8 cellular contexts compared by ENCODE assay signal in genomic region chr15:41022487-41023090, GRCh38.
A peak's percentile ranks its signal among the peaks of the same experiment; 100 is the strongest.
DNase-seq lines count a peak whose midpoint lies in the region; ATAC-seq and TF ChIP-seq lines count a peak whose summit lies in the region.

No MANE protein-coding gene starts in this region.

- RAD21 ChIA-PET in HCT116 (lab: Charles Lee; ENCODE audit: low non-redundant PET in 1 of 2, low total read pairs in 2 of 2, uncharacterized antibody in 2 of 2, unreplicated experiment in 2 of 2): interaction anchor here in 1 of 2 experiments (0.6 to 0.8 kb wide), 2 partner anchors 92 to 117 kb away, joined by 3 to 6 read pairs; no protein-coding TSS in a partner anchor

- CTCF ChIA-PET in Calu3 (lab: Charles Lee): no interaction called here
- CTCF ChIA-PET in HCT116 (lab: Charles Lee): interaction anchor here (0.6 to 2.0 kb wide), 4 partner anchors 70 to 352 kb away, joined by 3 to 9 read pairs (median 4); partner anchors contain the start of gene CHAC1

- intact Hi-C loops in Calu3 (cut with micrococcal nuclease; ENCODE audit: unreplicated experiment): loop anchor here (10.0 kb wide), 1 partner anchor 162 kb away; no protein-coding TSS in a partner anchor
- intact Hi-C loops in HCT116 (cut with micrococcal nuclease): loop anchor here (1.0 to 10.0 kb wide), 3 partner anchors 90 to 162 kb away; no protein-coding TSS in a partner anchor

- ATAC-seq in HCT116 (peak; percentile 90), HG03432 (IDR thresholded peaks at IDR 0.05; ENCODE audit: unreplicated experiment) (no peak), GM19467 (IDR thresholded peaks at IDR 0.05; ENCODE audit: unreplicated experiment) (no peak)

- in situ Hi-C loops in SK-MEL-5 (cut with HindIII; ENCODE audit: low pct_unique_long_range_greater_than_20kb, low sequenced_read_pairs): loop anchor here (25.0 kb wide), 1 partner anchor 110 kb away; no protein-coding TSS in a partner anchor

- no peak overlapping the region for H2AFZ ChIP-seq in HCT116 (ENCODE audit: low read depth, low read length, poor library complexity, severe bottlenecking)

- peak; percentile 76 for TF ChIP-seq RAD21 in HCT116 (IDR thresholded peaks at IDR 0.05; ENCODE audit: low read depth)

- H3K27ac ChIP-seq in HCT116 (ENCODE audit: low read depth, low read length): no peak overlapping the region

- H3K79me2 ChIP-seq in HCT116 (ENCODE audit: insufficient read depth, low read length): no peaks in the 10 kb centered on the region

- no peaks in the 10 kb centered on the region for H3K9me3 Mint-ChIP-seq in Calu3 (ENCODE audit: low read depth, unreplicated experiment)
- H3K9me3 Mint-ChIP-seq in brain: no peaks in the 10 kb centered on the region

- no peaks in the 10 kb centered on the region for H3K4me1 ChIP-seq in HCT116 (ENCODE audit: control insufficient read depth in 1 of 2, insufficient read depth in 2 of 2, low read length in 2 of 2)

- no peak overlapping the region for H3K4me2 ChIP-seq in HCT116 (ENCODE audit: low read length)

- TF ChIP-seq POLR2A in HCT116 (IDR thresholded peaks at IDR 0.05; ENCODE audit: borderline replicate concordance, extremely low read depth, insufficient read depth, insufficient read length): no peak

- no peak overlapping the region for H3K4me3 Mint-ChIP-seq in Calu3 (ENCODE audit: low read depth, unreplicated experiment)
- H3K4me3 Mint-ChIP-seq in brain: no peak overlapping the region

- no peaks in the 10 kb centered on the region for H3K9me2 ChIP-seq in HCT116 (ENCODE audit: insufficient read depth)

- DNase-seq in Calu3 (peak; percentile 26), HCT116 (ENCODE audit: low read depth, low spot score) (peak; percentile 28), SK-MEL-5 (ENCODE audit: low read depth, low spot score) (peak; percentile 71), iPS-NIHi7 (ENCODE audit: extremely low spot score) (peak; percentile 71)
- peak; percentile 17 to 21 for DNase-seq in stimulated activated CD4-positive, alpha-beta T cell treated with anti-CD3 and anti-CD28 coated beads, Interleukin-2, amount 100 ng/mL, for 24 hours

- H4K20me1 ChIP-seq in HCT116 (ENCODE audit: insufficient read depth): no peaks in the 10 kb centered on the region

- H3K27ac Mint-ChIP-seq in Calu3 (ENCODE audit: unreplicated experiment) (no peak overlapping the region), brain (peak overlapping the region in 4 of 5 experiments; percentile 2 to 41 (median 32))

- no peak overlapping the region for H3K4me3 ChIP-seq in HCT116 (replicated peaks in 1 of 2; ENCODE audit: low read depth in 1 of 2, low read length in 2 of 2)

- no peaks in the 10 kb centered on the region for H3K27me3 ChIP-seq in HCT116 (ENCODE audit: insufficient read depth, low read length)

- H3K36me3 Mint-ChIP-seq in Calu3 (ENCODE audit: insufficient read depth, unreplicated experiment) (peaks cover 13% of the 10 kb centered on the region), brain (peaks cover 26% of the 10 kb centered on the region)

- POLR2A ChIA-PET in HCT116 (lab: Charles Lee): no interaction called here

- TF ChIP-seq CTCF in Calu3 (IDR thresholded peaks at IDR 0.05; ENCODE audit: unreplicated experiment) (no peak), HCT116 (IDR thresholded peaks at IDR 0.05 in 2 of 3, conservative IDR thresholded peaks at IDR 0.05 in 1 of 3; ENCODE audit: borderline replicate concordance in 1 of 3, insufficient read depth in 1 of 3, low read depth in 2 of 3, low read length in 2 of 3) (peak; percentile 68 to 74 (median 73)), brain (conservative IDR thresholded peaks at IDR 0.05) (peak; percentile 80 to 84)

- no TSS peak for BruUV-seq in Calu3 (replicated peaks; lab: Mats Ljungman, UMichigan)
- BruUV-seq in HCT116 (replicated peaks; lab: Mats Ljungman, UMichigan): no TSS peak

- H3K4me1 Mint-ChIP-seq in Calu3 (ENCODE audit: low read depth, unreplicated experiment): no peaks in the 10 kb centered on the region
- H3K4me1 Mint-ChIP-seq in brain: peaks cover 9% of the 10 kb centered on the region

- no peaks in the 10 kb centered on the region for H3K27me3 Mint-ChIP-seq in Calu3 (ENCODE audit: unreplicated experiment)
- H3K27me3 Mint-ChIP-seq in brain: no peaks in the 10 kb centered on the region

- no peaks in the 10 kb centered on the region for H3K9me3 ChIP-seq in HCT116 (ENCODE audit: control insufficient read depth in 1 of 2, insufficient read depth in 1 of 2, low read depth in 1 of 2, low read length in 2 of 2)

- no peak overlapping the region for H3K9ac ChIP-seq in HCT116 (ENCODE audit: low read length)

- H3K36me3 ChIP-seq in HCT116 (ENCODE audit: control insufficient read depth in 1 of 2, insufficient read depth in 2 of 2, low read length in 2 of 2): peaks cover 22 to 41% of the 10 kb centered on the region in 2 experiments; a peak in 3 of 4 replicates

TF ChIP-seq in HCT116, 20 proteins besides CTCF, POLR2A, EP300 and RAD21:
- TF ChIP-seq SP1 (IDR thresholded peaks at IDR 0.05; ENCODE audit: low read depth) (no peak), POLR2AphosphoS5 (IDR thresholded peaks at IDR 0.05; ENCODE audit: low read depth, low read length) (no peak), SRF (IDR thresholded peaks at IDR 0.05; ENCODE audit: low read depth) (no peak)

Comparison
In these comparisons a context has a peak if more than half of its experiments do, and no peak if none do; other contexts are left out.
1. DNase-seq: peak in every context shown above with its lines; median percentile 71 in SK-MEL-5; 71 in iPS-NIHi7; 28 in HCT116; 26 in Calu3; 19 in stimulated activated CD4-positive, alpha-beta T cell treated with anti-CD3 and anti-CD28 coated beads, Interleukin-2, amount 100 ng/mL, for 24 hours.